22 cellular contexts compared by ENCODE assay signal in genomic region chr2:98240796-98241398, GRCh38.
DNase-seq lines count a peak whose midpoint lies in the region; ATAC-seq and TF ChIP-seq lines count a peak whose summit lies in the region.
"Had no signal": no experiment of that assay in that cellular context is flagged by ENCODE, and none has a peak within 500 bp of the region (broad histone marks: within the 10 kb centered on the region; RNA-seq: fewer than 3 reads in every experiment).

No MANE protein-coding gene starts in this region.

- H2AFZ ChIP-seq in PC-9 = peak overlapping the region; percentile 53; the same call in 1 of the 2 replicates
- H2AFZ ChIP-seq in trophoblast cell (ENCODE audit: insufficient read depth, low read length, poor library complexity) = no peak overlapping the region

- no peak overlapping the region for H2BK5ac ChIP-seq in trophoblast cell (ENCODE audit: low read depth, low read length, poor library complexity)

- no peak overlapping the region for H3K4me3 ChIP-seq in PC-9
- H3K4me3 ChIP-seq in left lung = no peak overlapping the region
- no peak overlapping the region for H3K4me3 ChIP-seq in trophoblast cell (ENCODE audit: low read depth, low read length)
- H3K4me3 ChIP-seq in right lobe of liver = no peak overlapping the region
- H3K4me3 ChIP-seq: K562, MG63, SK-N-MC had no signal

- no peaks in the 10 kb centered on the region for H3K27me3 ChIP-seq in PC-9 (ENCODE audit: insufficient read depth, low read depth)
- H3K27me3 ChIP-seq in left lung = peaks cover 0 to 6% of the 10 kb centered on the region in 2 donors
- H3K27me3 ChIP-seq in trophoblast cell (ENCODE audit: insufficient read depth, low read length) = no peaks in the 10 kb centered on the region
- H3K27me3 ChIP-seq in right lobe of liver = no peaks in the 10 kb centered on the region
- H3K27me3 ChIP-seq: MG63 had no signal

- ATAC-seq in left lung (peak; percentile 41), right lobe of liver (no peak)
- ATAC-seq: HepG2, K562 had no signal

- no peak overlapping the region for H2BK120ac ChIP-seq in trophoblast cell (ENCODE audit: insufficient read depth, low read length, poor library complexity)

- no peak overlapping the region for H4K8ac ChIP-seq in trophoblast cell (ENCODE audit: low read depth, low read length)

- no peak overlapping the region for H3K9ac ChIP-seq in trophoblast cell (ENCODE audit: low read length)

- H3K14ac ChIP-seq in trophoblast cell (ENCODE audit: low read length) = no peak overlapping the region

- no peak overlapping the region for H2AK5ac ChIP-seq in trophoblast cell (ENCODE audit: low read length)

- no CpG with 5 or more reads among the region's 3 CpGs for WGBS in trophoblast cell (ENCODE audit: extremely low coverage, insufficient coverage, insufficient read length)
- 48% methylated on average over 3 of the region's 3 CpGs for WGBS in right lobe of liver (ENCODE audit: insufficient coverage, low coverage, low lambda C conversion rate, missing lambda C conversion rate)

- no peaks in the 10 kb centered on the region for H3K79me1 ChIP-seq in trophoblast cell (ENCODE audit: low read length)

- H3K18ac ChIP-seq in trophoblast cell (ENCODE audit: low read length) = no peak overlapping the region

- TF ChIP-seq CTCF in PC-9 (conservative IDR thresholded peaks at IDR 0.05) = no peak
- no peak for TF ChIP-seq CTCF in left lung (IDR thresholded peaks at IDR 0.05)
- no peak for TF ChIP-seq CTCF in right lobe of liver (IDR thresholded peaks at IDR 0.05)

- no peaks in the 10 kb centered on the region for H4K20me1 ChIP-seq in PC-9 (ENCODE audit: insufficient read depth)

- CTCF ChIA-PET in PC-9 (lab: Charles Lee) = no interaction called here

- TF ChIP-seq POLR2A in right lobe of liver (IDR thresholded peaks at IDR 0.05) = no peak

- intact Hi-C loops in PC-9 (cut with micrococcal nuclease; ENCODE audit: unreplicated experiment) = no loop called here
- intact Hi-C loops in left lung (cut with DNase I) = no loop called here
- intact Hi-C loops in right lobe of liver (cut with DNase I) = no loop called here

- H2BK12ac ChIP-seq in trophoblast cell (ENCODE audit: low read length) = no peak overlapping the region

- H4K12ac ChIP-seq in trophoblast cell (ENCODE audit: low read depth, low read length) = no peak overlapping the region

- H3F3A ChIP-seq in PC-9 (ENCODE audit: insufficient read depth, low read depth) = no peaks in the 10 kb centered on the region

- POLR2A ChIA-PET in PC-9 (lab: Charles Lee; ENCODE audit: unreplicated experiment) = no interaction called here

- H3K36me3 ChIP-seq in PC-9 (ENCODE audit: low read depth) = no peaks in the 10 kb centered on the region
- H3K36me3 ChIP-seq in left lung = no peaks in the 10 kb centered on the region
- no peaks in the 10 kb centered on the region for H3K36me3 ChIP-seq in trophoblast cell (ENCODE audit: control insufficient read depth in 1 of 2, insufficient read depth in 2 of 2, low read length in 2 of 2)
- no peaks in the 10 kb centered on the region for H3K36me3 ChIP-seq in right lobe of liver
- H3K36me3 ChIP-seq: MG63 had no signal

- DNase-seq in DMS53 treated with DMSO at 0.1 percent for 48 hours (lab: John Stamatoyannopoulos, UW; ENCODE audit: unreplicated experiment) (peak; percentile 11), PC-9 (peak in 1 of 2 experiments; percentile 58), left lung (no peak), trophoblast cell (peak; percentile 43 to 69), NCI-H1417 treated with DMSO at 0.1 percent for 48 hours (lab: John Stamatoyannopoulos, UW) (no peak), right lobe of liver (no peak), NCI-H1694 (lab: John Stamatoyannopoulos, UW) (no peak)
- DNase-seq: EL, MG63, NCI-H1092, NCI-H146, NCI-H2029 treated with DMSO at 0.1 percent for 48 hours, NCI-H226, NCI-H510A treated with DMSO at 0.1 percent for 48 hours, NCI-H82, Right ventricle myocardium superior, SW 1271 had no signal

- no TSS peak for BruUV-seq in PC-9 (replicated peaks; lab: Mats Ljungman, UMichigan)

- no peaks in the 10 kb centered on the region for H3K79me2 ChIP-seq in PC-9 (ENCODE audit: low read depth)
- no peaks in the 10 kb centered on the region for H3K79me2 ChIP-seq in trophoblast cell (ENCODE audit: control insufficient read depth, insufficient read depth, low read length, poor library complexity)

- H3K4me1 ChIP-seq in PC-9 (replicated peaks; ENCODE audit: insufficient read depth) = peaks cover 8% of the 10 kb centered on the region
- H3K4me1 ChIP-seq in left lung = no peaks in the 10 kb centered on the region
- H3K4me1 ChIP-seq in trophoblast cell (ENCODE audit: control insufficient read depth in 1 of 2, insufficient read depth in 2 of 2, low read length in 2 of 2) = peaks cover 3 to 8% of the 10 kb centered on the region in 2 experiments
- H3K4me1 ChIP-seq in right lobe of liver = no peaks in the 10 kb centered on the region

- H3K4me2 ChIP-seq in PC-9 (peak overlapping the region; percentile 46), trophoblast cell (ENCODE audit: low read length) (no peak overlapping the region)

- H3K27ac ChIP-seq in PC-9 (no peak overlapping the region), left lung (no peak overlapping the region), trophoblast cell (ENCODE audit: low read depth, low read length) (no peak overlapping the region), right lobe of liver (no peak overlapping the region)
- H3K27ac ChIP-seq: C4-2B, HL-60, SK-N-MC had no signal

- H3K4ac ChIP-seq in trophoblast cell (ENCODE audit: low read depth, low read length) = no peak overlapping the region

- H3K23ac ChIP-seq in trophoblast cell (ENCODE audit: low read length) = no peak overlapping the region

- H3K9me3 ChIP-seq in PC-9 (ENCODE audit: insufficient read depth, low read depth) = no peaks in the 10 kb centered on the region
- H3K9me3 ChIP-seq in left lung = no peaks in the 10 kb centered on the region
- no peaks in the 10 kb centered on the region for H3K9me3 ChIP-seq in trophoblast cell (ENCODE audit: insufficient read depth, low read depth, low read length)
- H3K9me3 ChIP-seq in right lobe of liver = no peaks in the 10 kb centered on the region
- H3K9me3 ChIP-seq: MG63 had no signal

- H4K91ac ChIP-seq in trophoblast cell (ENCODE audit: low read depth, low read length) = no peak overlapping the region

- 0 out of 2 replicates have a peak, but pooled peaks cover 5% of the 10 kb centered on the region for H3K9me2 ChIP-seq in PC-9 (ENCODE audit: insufficient read depth)

Comparison
In these comparisons a context has a peak if more than half of its experiments do, and no peak if none do; other contexts are left out.
1. DNase-seq: peak in DMS53 treated with DMSO at 0.1 percent for 48 hours (single experiment) and trophoblast cell (2 of 2); none in left lung (0 of 2), NCI-H1417 treated with DMSO at 0.1 percent for 48 hours (single experiment), right lobe of liver (0 of 3) and NCI-H1694 (single experiment).